14 cellular contexts compared by ENCODE assay signal in the genomic region with DNA sequence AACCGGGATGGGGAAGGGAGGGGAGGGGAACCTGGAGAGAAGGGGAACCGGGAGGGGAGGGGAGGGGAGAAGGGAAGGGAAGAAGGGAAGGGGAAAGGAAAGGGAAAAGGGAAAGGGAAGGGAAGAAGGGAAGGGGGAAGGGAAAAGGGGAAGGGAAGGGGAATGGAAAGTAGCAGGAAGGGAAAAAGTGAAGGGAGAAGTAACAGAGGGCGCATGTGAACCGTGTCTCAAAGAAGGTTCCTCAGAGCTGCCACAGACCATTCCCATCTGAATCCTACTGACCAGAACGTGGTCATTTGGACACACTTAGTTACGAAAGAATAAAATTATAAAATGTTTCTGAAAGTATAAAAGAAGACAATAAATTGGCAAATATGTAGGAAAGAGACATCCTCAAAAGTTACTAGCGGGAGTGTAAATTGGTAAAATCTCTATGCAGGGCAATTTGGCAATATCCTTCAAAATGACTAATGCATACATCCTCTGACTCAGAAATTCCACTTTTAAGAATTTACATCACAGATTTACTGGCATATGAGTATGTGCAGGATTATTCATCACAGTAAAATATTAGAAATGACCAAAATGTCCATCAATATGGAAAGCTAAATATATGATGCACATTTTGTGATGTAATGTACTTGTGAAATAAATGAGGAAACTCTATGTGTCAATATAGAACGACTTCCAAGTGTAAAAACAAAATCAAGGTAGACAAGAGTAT. TPM values are rescaled to one million over a fixed set of nuclear protein-coding genes. Genes with fewer than 3 reads are reported as not detected.
DNase-seq lines count a peak whose midpoint lies in the region; ATAC-seq, FAIRE-seq and TF ChIP-seq lines count a peak whose summit lies in the region.
"Had no signal": no experiment of that assay in that cellular context is flagged by ENCODE, and none has a peak within 500 bp of the region (broad histone marks: within the 10 kb centered on the region; RNA-seq: fewer than 3 reads in every experiment).

No MANE protein-coding gene starts in this region.

- H3K9me3 ChIP-seq in HepG2 (ENCODE audit: low read length) (no peaks in the 10 kb centered on the region), right lobe of liver (no peaks in the 10 kb centered on the region), RWPE2 (ENCODE audit: severe bottlenecking) (no peaks in the 10 kb centered on the region), fibroblast of lung (ENCODE audit: control insufficient read depth, insufficient read depth, low read depth, low read length) (no peaks in the 10 kb centered on the region)
- H3K9me3 ChIP-seq: vagina had no signal

- H3K27me3 Mint-ChIP-seq in stimulated activated memory B cell treated with anti-CD40 and anti-IgM and Interleukin-4, amounts not matched to agents 10 μg/mL and 1 μg/mL and 100 μg/mL, for 72 hours, result peaks cover 4% of the 10 kb centered on the region
- H3K27me3 Mint-ChIP-seq in nephron progenitor cell (ENCODE audit: low read depth, poor library complexity), result peaks cover 15% of the 10 kb centered on the region

- no peak for TF ChIP-seq CTCF in HepG2 (CRISPR knock-in tag; IDR thresholded peaks at IDR 0.05)
- no peak for TF ChIP-seq CTCF in right lobe of liver (IDR thresholded peaks at IDR 0.05)
- no peak for TF ChIP-seq CTCF in RWPE2 (IDR thresholded peaks at IDR 0.05; ENCODE audit: poor library complexity, severe bottlenecking)
- TF ChIP-seq CTCF in fibroblast of lung (conservative IDR thresholded peaks at IDR 0.05 in 1 of 2, IDR thresholded peaks at IDR 0.05 in 1 of 2; ENCODE audit: low read depth in 1 of 2, low read length in 2 of 2), result no peak
- no peak for TF ChIP-seq CTCF in nephron progenitor cell (IDR thresholded peaks at IDR 0.05)

- no peak for TF ChIP-seq POLR2A in HepG2 (IDR thresholded peaks at IDR 0.05; ENCODE audit: insufficient read depth in 1 of 2, low read depth in 2 of 2, low read length in 2 of 2)
- TF ChIP-seq POLR2A in right lobe of liver (IDR thresholded peaks at IDR 0.05), result no peak

- no peak overlapping the region for H3K9ac ChIP-seq in HepG2 (ENCODE audit: insufficient read depth, low read depth, low read length)
- no peak overlapping the region for H3K9ac ChIP-seq in fibroblast of lung (ENCODE audit: insufficient read depth, low read length)

- H3K36me3 ChIP-seq in HepG2 (replicated peaks in 1 of 2; ENCODE audit: control insufficient read depth in 1 of 2, insufficient read depth in 2 of 2, low read length in 2 of 2) (no peaks in the 10 kb centered on the region), right lobe of liver (no peaks in the 10 kb centered on the region), RWPE2 (ENCODE audit: low read depth) (no peaks in the 10 kb centered on the region), fibroblast of lung (ENCODE audit: control insufficient read depth, insufficient read depth, low read length) (no peaks in the 10 kb centered on the region)
- H3K36me3 ChIP-seq: vagina had no signal

- in situ Hi-C loops in HepG2 (cut with HindIII; ENCODE audit: extremely low pct_ligation_motif_present, low pct_unique_long_range_greater_than_20kb), result no loop called here

- CTCF ChIA-PET in HepG2 (lab: Yijun Ruan, JAX; ENCODE audit: low intra/inter-chr PET ratio, low total read pairs), result no interaction called here

- H3K4me1 ChIP-seq in HepG2 (ENCODE audit: insufficient read depth, low read length), result no peaks in the 10 kb centered on the region
- H3K4me1 ChIP-seq in right lobe of liver, result peaks cover 0 to under 1% (median 0%) of the 10 kb centered on the region in 4 donors
- H3K4me1 ChIP-seq in RWPE2 (ENCODE audit: insufficient read depth, poor library complexity, severe bottlenecking), result peaks cover 18% of the 10 kb centered on the region
- no peaks in the 10 kb centered on the region for H3K4me1 ChIP-seq in fibroblast of lung (ENCODE audit: control insufficient read depth, extremely low read depth, insufficient read depth, low read length)
- H3K4me1 ChIP-seq: vagina had no signal

- FAIRE-seq in HepG2 (lab: Jason Lieb, UNC) (no peak), urothelium cell line (lab: Jason Lieb, UNC) (no peak)

- no peak for ATAC-seq in HepG2
- no peak for ATAC-seq in right lobe of liver
- peak; percentile 92 for ATAC-seq in RWPE2 (ENCODE audit: low read depth)
- ATAC-seq in HG02798 (IDR thresholded peaks at IDR 0.05; ENCODE audit: poor library complexity, unreplicated experiment), result no peak
- no peak for ATAC-seq in stimulated activated memory B cell treated with anti-CD40 and anti-IgM and Interleukin-4, amounts not matched to agents 10 μg/mL and 1 μg/mL and 100 μg/mL, for 72 hours

- H3K36me3 Mint-ChIP-seq in stimulated activated memory B cell treated with anti-CD40 and anti-IgM and Interleukin-4, amounts not matched to agents 10 μg/mL and 1 μg/mL and 100 μg/mL, for 72 hours, result no peaks in the 10 kb centered on the region
- no peaks in the 10 kb centered on the region for H3K36me3 Mint-ChIP-seq in nephron progenitor cell (ENCODE audit: low read depth)

- POLR2A ChIA-PET in HepG2 (lab: Yijun Ruan, JAX), result no interaction called here

- H3K79me2 ChIP-seq in HepG2 (ENCODE audit: insufficient read depth, low read length) (no peaks in the 10 kb centered on the region), fibroblast of lung (ENCODE audit: control insufficient read depth, insufficient read depth, low read length) (no peaks in the 10 kb centered on the region)

- H3K4me3 ChIP-seq in HepG2 (replicated peaks in 1 of 3; ENCODE audit: insufficient read depth in 1 of 3, low read depth in 2 of 3, low read length in 3 of 3) (no peak overlapping the region), right lobe of liver (no peak overlapping the region), RWPE2 (ENCODE audit: severe bottlenecking) (no peak overlapping the region), fibroblast of lung (replicated peaks in 1 of 4; ENCODE audit: control extremely low read depth in 1 of 4, insufficient read depth in 1 of 4, low read depth in 3 of 4, low read length in 4 of 4) (no peak overlapping the region)
- H3K4me3 ChIP-seq: lung, vagina had no signal

- TF ChIP-seq EP300 in HepG2 (IDR thresholded peaks at IDR 0.05; ENCODE audit: low read depth in 2 of 2, low read length in 2 of 2), result no peak
- no peak for TF ChIP-seq EP300 in HepG2 (CRISPR knock-in tag; IDR thresholded peaks at IDR 0.05; ENCODE audit: borderline replicate concordance)

- H3K27me3 ChIP-seq in HepG2 (ENCODE audit: control insufficient read depth in 1 of 2, insufficient read depth in 2 of 2, low read length in 2 of 2) (peaks cover 0 to 1% of the 10 kb centered on the region in 2 experiments; a peak in 1 of 5 replicates), right lobe of liver (no peaks in the 10 kb centered on the region), RWPE2 (ENCODE audit: insufficient read depth, poor library complexity, severe bottlenecking) (no peaks in the 10 kb centered on the region), fibroblast of lung (ENCODE audit: control insufficient read depth, insufficient read depth, low read length) (no peaks in the 10 kb centered on the region)
- H3K27me3 ChIP-seq: vagina had no signal

- no peaks in the 10 kb centered on the region for H3K4me1 Mint-ChIP-seq in stimulated activated memory B cell treated with anti-CD40 and anti-IgM and Interleukin-4, amounts not matched to agents 10 μg/mL and 1 μg/mL and 100 μg/mL, for 72 hours
- no peaks in the 10 kb centered on the region for H3K4me1 Mint-ChIP-seq in nephron progenitor cell

- WGBS in HepG2 (ENCODE audit: low lambda C conversion rate), result 27% methylated on average over 8 of the region's 8 CpGs
- WGBS in right lobe of liver (ENCODE audit: insufficient coverage, low coverage, low lambda C conversion rate, missing lambda C conversion rate), result 59% methylated on average over 8 of the region's 8 CpGs

- intact Hi-C loops in HepG2 (cut with micrococcal nuclease; ENCODE audit: unreplicated experiment), result no loop called here
- intact Hi-C loops in right lobe of liver (cut with DNase I), result no loop called here

- H3K27ac Mint-ChIP-seq in stimulated activated memory B cell treated with anti-CD40 and anti-IgM and Interleukin-4, amounts not matched to agents 10 μg/mL and 1 μg/mL and 100 μg/mL, for 72 hours, result no peak overlapping the region
- H3K27ac Mint-ChIP-seq in nephron progenitor cell, result no peak overlapping the region

- H2AFZ ChIP-seq in HepG2 (ENCODE audit: low read length) (no peak overlapping the region), fibroblast of lung (ENCODE audit: low read length) (no peak overlapping the region)

- H3K4me2 ChIP-seq in HepG2 (ENCODE audit: low read depth, low read length) (no peak overlapping the region), fibroblast of lung (ENCODE audit: extremely low read depth, insufficient read depth, low read length) (no peak overlapping the region)

- H3K9me3 Mint-ChIP-seq in stimulated activated memory B cell treated with anti-CD40 and anti-IgM and Interleukin-4, amounts not matched to agents 10 μg/mL and 1 μg/mL and 100 μg/mL, for 72 hours, result no peaks in the 10 kb centered on the region
- peaks cover 8% of the 10 kb centered on the region for H3K9me3 Mint-ChIP-seq in nephron progenitor cell

- BruUV-seq in HepG2 (replicated peaks; lab: Mats Ljungman, UMichigan), result no TSS peak

- H3K27ac ChIP-seq in HepG2 (ENCODE audit: extremely low read length, insufficient read depth, low read length) (no peak overlapping the region), right lobe of liver (no peak overlapping the region), RWPE2 (ENCODE audit: poor library complexity, severe bottlenecking) (peak overlapping the region; percentile 86), fibroblast of lung (ENCODE audit: insufficient read depth, low read length) (peak overlapping the region; percentile 47)
- H3K27ac ChIP-seq: vagina had no signal

- no peak for TF ChIP-seq RAD21 in HepG2 (CRISPR knock-in tag; IDR thresholded peaks at IDR 0.05)

- no peaks in the 10 kb centered on the region for H4K20me1 ChIP-seq in HepG2 (ENCODE audit: insufficient read depth, low read length)
- no peaks in the 10 kb centered on the region for H4K20me1 ChIP-seq in fibroblast of lung (ENCODE audit: control insufficient read depth, extremely low read depth, insufficient read depth, low read length)

- DNase-seq in HepG2 (ENCODE audit: low spot score) (no peak), right lobe of liver (no peak), RWPE2 (ENCODE audit: low spot score) (no peak), fibroblast of lung (ENCODE audit: low read depth in 2 of 2) (peak; percentile 86 to 93), urothelium cell line (ENCODE audit: low spot score) (peak; percentile 16), nephron progenitor cell (no peak)
- DNase-seq: activated CD4-positive, alpha-beta T cell treated with anti-CD3 and anti-CD28 coated beads for 4 hours; C1 segment of cervical spinal cord; NCI-H2107; SHP77 treated with DMSO at 0.1 percent for 48 hours had no signal

- no peak overlapping the region for H3K4me3 Mint-ChIP-seq in stimulated activated memory B cell treated with anti-CD40 and anti-IgM and Interleukin-4, amounts not matched to agents 10 μg/mL and 1 μg/mL and 100 μg/mL, for 72 hours
- no peak overlapping the region for H3K4me3 Mint-ChIP-seq in nephron progenitor cell

RNA-seq across cellular contexts. Expression of a gene that starts 12.9 kb away (rescaled TPM):
- not detected in 2 replicates for total RNA-seq in HepG2 (2016; rRNA removed; fragmentation: Illumina TruSeq; extraction: Trizol)
- total RNA-seq in HepG2 (2016; cell fraction: cytosol; rRNA removed; fragmentation: Illumina TruSeq; extraction: Trizol; ENCODE audit: low read depth), result not detected in 2 replicates
- total RNA-seq in HepG2 (2016; cell fraction: insoluble cytoplasmic fraction; rRNA removed; fragmentation: Illumina TruSeq; extraction: Trizol), result not detected in 2 replicates
- not detected in 2 replicates for total RNA-seq in HepG2 (2016; cell fraction: membrane; rRNA removed; fragmentation: Illumina TruSeq; extraction: Trizol)
- total RNA-seq in HepG2 (2016; cell fraction: nucleus; rRNA removed; fragmentation: Illumina TruSeq; extraction: Trizol), result not detected in 2 replicates
- not detected in 2 replicates for polyA plus RNA-seq in HepG2 (2011; rRNA removed)
- not detected in 2 replicates for polyA plus RNA-seq in HepG2 (2011; cell fraction: cytosol; rRNA removed)
- not detected in 2 replicates for polyA plus RNA-seq in HepG2 (2011; cell fraction: nucleus; rRNA removed)
- not detected in 2 replicates for polyA plus RNA-seq in HepG2 (2012)
- not detected in 2 replicates for polyA plus RNA-seq in HepG2 (2016; cell fraction: cytosol; fragmentation: Illumina TruSeq; extraction: Trizol; ENCODE audit: low read depth)
- polyA plus RNA-seq in HepG2 (2016; cell fraction: insoluble cytoplasmic fraction; fragmentation: Illumina TruSeq; extraction: Trizol; ENCODE audit: low read depth), result not detected in 2 replicates
- polyA plus RNA-seq in HepG2 (2016; cell fraction: membrane; fragmentation: Illumina TruSeq; extraction: Trizol; ENCODE audit: low read depth), result not detected in 2 replicates
- not detected in 2 replicates for polyA plus RNA-seq in HepG2 (2016; cell fraction: nucleus; fragmentation: Illumina TruSeq; extraction: Trizol; ENCODE audit: insufficient read depth, low read depth)
- polyA minus RNA-seq in HepG2 (2011; rRNA and poly(A)+ RNA removed; ENCODE audit: low replicate concordance), result 0.23 TPM in 1 of 2 replicates, not detected in the other
- polyA minus RNA-seq in HepG2 (2011; cell fraction: cytosol; rRNA and poly(A)+ RNA removed), result not detected in 2 replicates
- not detected in 2 replicates for polyA minus RNA-seq in HepG2 (2011; cell fraction: nucleus; rRNA and poly(A)+ RNA removed)
- not detected for total RNA-seq in right lobe of liver
- total RNA-seq in fibroblast of lung, result under 0.01 TPM in 2 replicates
- polyA plus RNA-seq in fibroblast of lung, result 0.09 and 0.16 TPM in 2 replicates
- not detected in 2 replicates for polyA plus RNA-seq in fibroblast of lung (2012)
- not detected in 2 replicates for polyA minus RNA-seq in fibroblast of lung (ENCODE audit: low replicate concordance)
- total RNA-seq: vagina had no signal

Comparison
In these comparisons a context has a peak if more than half of its experiments do, and no peak if none do; other contexts are left out.
1. DNase-seq: peak in fibroblast of lung (2 of 2) and urothelium cell line (single experiment); none in HepG2 (single experiment), right lobe of liver (0 of 3), RWPE2 (single experiment) and nephron progenitor cell (single experiment).
2. H3K27ac ChIP-seq: peak in RWPE2 (single experiment) and fibroblast of lung (single experiment); none in HepG2 (single experiment) and right lobe of liver (0 of 3).